19 cellular contexts compared by ENCODE assay signal in genomic region chr1:22658385-22659163, GRCh38. TPM values are rescaled to one million over a fixed set of nuclear protein-coding genes. Genes with fewer than 3 reads are reported as not detected.
A peak's percentile ranks its signal among the peaks of the same experiment; 100 is the strongest.
DNase-seq lines count a peak whose midpoint lies in the region; ATAC-seq and TF ChIP-seq lines count a peak whose summit lies in the region.
"Had no signal": no experiment of that assay in that cellular context is flagged by ENCODE, and none has a peak within 500 bp of the region (broad histone marks: within the 10 kb centered on the region; RNA-seq: fewer than 3 reads in every experiment).

No MANE protein-coding gene starts in this region.

- no peak for DNase-seq in BE2C
- DNase-seq in Panc1 (ENCODE audit: low read depth, low spot score) = no peak
- peak; percentile 20 for DNase-seq in iPS-NIHi11 (ENCODE audit: low spot score)
- DNase-seq in NCI-H1436 (lab: John Stamatoyannopoulos, UW) = no peak
- no peak for DNase-seq in stimulated activated naive CD8-positive, alpha-beta T cell treated with anti-CD3 and anti-CD28 coated beads, Interleukin-15, Interleukin-2, amounts not matched to agents 100 U/mL and 50 U/mL, for 24 hours
- no peak for DNase-seq in SJCRH30
- DNase-seq: activated CD8-positive, alpha-beta T cell treated with anti-CD3 and anti-CD28 coated beads for 36 hours; activated naive CD8-positive, alpha-beta T cell treated with anti-CD3 and anti-CD28 coated beads, Interleukin-2, amount 10 ng/mL, durations not matched to agents 7 days and 5 days; AML-193; central memory CD4-positive, alpha-beta T cell; foreskin melanocyte; left ventricle myocardium superior; NCI-H446 treated with DMSO at 0.1 percent for 48 hours; stimulated activated CD4-positive, alpha-beta T cell treated with anti-CD3 and anti-CD28 coated beads, Interleukin-12 subunit alpha, Interleukin-12 subunit beta, amount 100 ng/mL, for 4 hours; stimulated activated naive CD4-positive, alpha-beta T cell treated with Interleukin-2 at 50 U/mL for 16 hours; uterus had no signal

- H3K36me3 ChIP-seq in BE2C = no peaks in the 10 kb centered on the region
- no peaks in the 10 kb centered on the region for H3K36me3 ChIP-seq in Panc1 (ENCODE audit: control insufficient read depth, insufficient read depth, low read length)
- no peaks in the 10 kb centered on the region for H3K36me3 ChIP-seq in SJCRH30
- H3K36me3 ChIP-seq: uterus had no signal

- POLR2A ChIA-PET in Panc1 (lab: Charles Lee) = no interaction called here

- H3K4me1 ChIP-seq in BE2C (no peaks in the 10 kb centered on the region), Panc1 (ENCODE audit: control insufficient read depth, insufficient read depth, low read length) (no peaks in the 10 kb centered on the region), SJCRH30 (no peaks in the 10 kb centered on the region)
- H3K4me1 ChIP-seq: uterus had no signal

- intact Hi-C loops in Panc1 (cut with micrococcal nuclease; ENCODE audit: unreplicated experiment) = no loop called here

- ATAC-seq in Panc1 = no peak
- no peak for ATAC-seq in HG02763 (IDR thresholded peaks at IDR 0.05; ENCODE audit: unreplicated experiment)
- ATAC-seq in stimulated activated naive CD8-positive, alpha-beta T cell treated with anti-CD3 and anti-CD28 coated beads, Interleukin-15, Interleukin-2, amounts not matched to agents 100 U/mL and 50 U/mL, for 24 hours = no peak
- ATAC-seq: activated CD8-positive, alpha-beta T cell treated with anti-CD3 and anti-CD28 coated beads for 36 hours; left ventricle myocardium superior had no signal

- H3K9me3 ChIP-seq in BE2C = no peaks in the 10 kb centered on the region
- no peaks in the 10 kb centered on the region for H3K9me3 ChIP-seq in Panc1 (ENCODE audit: control insufficient read depth, insufficient read depth, low read depth, low read length)
- H3K9me3 ChIP-seq in SJCRH30 (replicated peaks) = no peaks in the 10 kb centered on the region
- H3K9me3 ChIP-seq: uterus had no signal

- H3K27ac ChIP-seq in Panc1 (ENCODE audit: low read length) = no peak overlapping the region
- H3K27ac ChIP-seq in SJCRH30 = no peak overlapping the region
- H3K27ac ChIP-seq: uterus had no signal

- H3K4me3 ChIP-seq in BE2C (ENCODE audit: low read depth, low read length) (no peak overlapping the region), Panc1 (ENCODE audit: low read depth in 2 of 2, low read length in 2 of 2) (no peak overlapping the region), SJCRH30 (no peak overlapping the region)
- H3K4me3 ChIP-seq: uterus had no signal

- BruUV-seq in Panc1 (replicated peaks; lab: Mats Ljungman, UMichigan) = no TSS peak

- CTCF ChIA-PET in Panc1 (lab: Charles Lee) = no interaction called here

- in situ Hi-C loops in Panc1 (cut with HindIII; ENCODE audit: low pct_unique_long_range_greater_than_20kb, low sequenced_read_pairs) = no loop called here

- TF ChIP-seq CTCF in BE2C (IDR thresholded peaks at IDR 0.05; ENCODE audit: low read depth, low read length) = 0 out of 2 replicates have a peak, but pooled peaks have one; percentile 12
- peak; percentile 20; the same call in 1 of the 2 replicates for TF ChIP-seq CTCF in GM12874 (IDR thresholded peaks at IDR 0.05; ENCODE audit: insufficient read depth, low read depth, low read length)
- peak; percentile 52 for TF ChIP-seq CTCF in Panc1 (IDR thresholded peaks at IDR 0.05)

- H3K27me3 ChIP-seq in BE2C (no peaks in the 10 kb centered on the region), Panc1 (ENCODE audit: control insufficient read depth, insufficient read depth, low read length) (no peaks in the 10 kb centered on the region; the same call in 1 of the 2 replicates), SJCRH30 (peaks cover 14% of the 10 kb centered on the region; the same call in 1 of the 2 replicates)
- H3K27me3 ChIP-seq: uterus had no signal

RNA-seq across cellular contexts. Expression of gene C1QB, which starts 5.5 kb away (rescaled TPM):
- polyA plus RNA-seq in BE2C (2012; ENCODE audit: insufficient read depth, insufficient read length, low read depth) = not detected
- total RNA-seq in Panc1 (2021; ENCODE audit: unreplicated experiment) = 0.33 TPM
- not detected for polyA plus RNA-seq in Panc1 (2012; ENCODE audit: insufficient read length)
- total RNA-seq in SJCRH30 (2014; rRNA removed; shearing (Covaris generic)) = not detected in 2 replicates
- total RNA-seq: activated CD8-positive, alpha-beta T cell treated with anti-CD3 and anti-CD28 coated beads for 36 hours; H1 had no signal
- polyA plus RNA-seq: H1 had no signal

RNA-seq across cellular contexts. Expression of gene C1QC, which starts 15.1 kb away (rescaled TPM):
- not detected for polyA plus RNA-seq in BE2C (2012; ENCODE audit: insufficient read depth, insufficient read length, low read depth)
- 0.64 TPM for total RNA-seq in Panc1 (2021; ENCODE audit: unreplicated experiment)
- polyA plus RNA-seq in Panc1 (2012; ENCODE audit: insufficient read length) = 0.19 TPM
- total RNA-seq in SJCRH30 (2014; rRNA removed; shearing (Covaris generic)) = not detected in 2 replicates
- total RNA-seq: activated CD8-positive, alpha-beta T cell treated with anti-CD3 and anti-CD28 coated beads for 36 hours; H1 had no signal
- polyA plus RNA-seq: H1 had no signal

RNA-seq across cellular contexts. Expression of gene C1QA, which starts 22.1 kb away (rescaled TPM):
- not detected for polyA plus RNA-seq in BE2C (2012; ENCODE audit: insufficient read depth, insufficient read length, low read depth)
- 0.41 TPM for total RNA-seq in Panc1 (2021; ENCODE audit: unreplicated experiment)
- not detected for polyA plus RNA-seq in Panc1 (2012; ENCODE audit: insufficient read length)
- 0.08 and 0.35 TPM in 2 replicates for total RNA-seq in SJCRH30 (2014; rRNA removed; shearing (Covaris generic))
- total RNA-seq: activated CD8-positive, alpha-beta T cell treated with anti-CD3 and anti-CD28 coated beads for 36 hours; H1 had no signal
- polyA plus RNA-seq: H1 had no signal

RNA-seq across cellular contexts. Expression of gene EPHB2, which starts 52.1 kb away (rescaled TPM):
- polyA plus RNA-seq in BE2C (2012; ENCODE audit: insufficient read depth, insufficient read length, low read depth) = 4.6 TPM
- total RNA-seq in Panc1 (2021; ENCODE audit: unreplicated experiment) = 29.0 TPM
- polyA plus RNA-seq in Panc1 (2012; ENCODE audit: insufficient read length) = 27.5 TPM
- 29.8 and 32.4 TPM in 2 replicates for total RNA-seq in SJCRH30 (2014; rRNA removed; shearing (Covaris generic))
